In the genomic region with DNA sequence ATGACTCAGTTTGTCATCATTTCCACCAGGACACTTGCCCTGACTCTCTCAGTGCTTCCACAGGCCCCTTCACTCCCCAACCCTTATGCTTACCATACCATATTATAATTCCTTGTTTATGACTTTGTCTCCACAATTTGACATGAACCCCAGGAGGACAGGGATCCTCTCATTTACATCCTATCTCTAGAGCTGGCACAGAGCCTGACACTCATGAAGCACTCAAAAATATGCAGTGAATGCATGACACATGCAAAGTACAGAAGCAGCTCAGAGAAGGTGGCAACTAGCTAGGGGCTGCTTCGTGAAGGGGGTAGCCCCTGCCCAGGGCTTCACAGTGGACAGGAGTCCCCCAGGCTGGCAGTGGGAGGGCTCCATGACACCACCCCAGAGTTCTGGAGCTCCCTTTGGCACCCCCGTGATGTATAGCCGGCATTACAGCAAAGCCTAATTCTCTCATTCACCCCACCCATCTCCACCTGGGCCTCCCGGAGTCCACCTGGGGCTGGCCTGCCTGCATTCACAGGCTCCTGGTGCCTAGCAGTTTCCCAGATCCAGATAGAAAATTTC, we compare ENCODE assay signal across 30 cellular contexts.
"Had no signal": no experiment of that assay in that cellular context is flagged by ENCODE, and none has a peak within 500 bp of the region (broad histone marks: within the 10 kb centered on the region; RNA-seq: fewer than 3 reads in every experiment).

No MANE protein-coding gene starts in this region.

- H3K27ac Mint-ChIP-seq: activated CD4-positive, alpha-beta T cell treated with anti-CD3 and anti-CD28 coated beads, Interleukin-2, amount 10 ng/mL, durations not matched to agents 24 days and 14 days; activated CD8-positive, alpha-beta T cell treated with anti-CD3 and anti-CD28 coated beads for 36 hours; activated naive CD4-positive, alpha-beta T cell treated with anti-CD3 and anti-CD28 coated beads, Interleukin-2, amount 10 ng/mL, durations not matched to agents 7 days and 5 days; activated naive CD8-positive, alpha-beta T cell; activated naive CD8-positive, alpha-beta T cell treated with anti-CD3 and anti-CD28 coated beads, Interleukin-2, amount 50 U/mL, for 24 hours; activated T-helper 1 cell treated with anti-CD3 and anti-CD28 coated beads, Interleukin-12 subunit alpha, Interleukin-12 subunit beta, Interleukin-2, Interleukin-4 antibody, amounts not matched to agents 30 ng/mL and 10 ng/mL and 1 ng/mL, durations not matched to agents 14 hours and 24 hours and 36 hours; brain; T-helper 1 cell treated with Interleukin-12 subunit alpha and Interleukin-12 subunit beta and Interleukin-4 antibody, amounts not matched to agents 30 μg/mL and 1 μg/mL, for 36 hours; T-helper 2 cell treated with Interferon-gamma antibody and Interleukin-4, amounts not matched to agents 5 μg/mL and 100 μg/mL, for 36 hours had no signal

- H3K9me3 Mint-ChIP-seq: activated CD4-positive, alpha-beta T cell treated with anti-CD3 and anti-CD28 coated beads, Interleukin-2, amount 10 ng/mL, durations not matched to agents 24 days and 14 days; activated CD8-positive, alpha-beta T cell treated with anti-CD3 and anti-CD28 coated beads for 36 hours; activated naive CD4-positive, alpha-beta T cell treated with anti-CD3 and anti-CD28 coated beads, Interleukin-2, amount 10 ng/mL, durations not matched to agents 7 days and 5 days; activated naive CD8-positive, alpha-beta T cell treated with anti-CD3 and anti-CD28 coated beads, Interleukin-2, amount 50 U/mL, for 24 hours; activated T-cell treated with anti-CD3 and anti-CD28 coated beads, Interleukin-2, amount 50 U/mL, for 4 hours; activated T-helper 1 cell treated with anti-CD3 and anti-CD28 coated beads, Interleukin-12 subunit alpha, Interleukin-12 subunit beta, Interleukin-2, Interleukin-4 antibody, amounts not matched to agents 30 ng/mL and 10 ng/mL and 1 ng/mL, durations not matched to agents 14 hours and 24 hours and 36 hours; brain; T-helper 1 cell treated with Interleukin-12 subunit alpha and Interleukin-12 subunit beta and Interleukin-4 antibody, amounts not matched to agents 30 μg/mL and 1 μg/mL, for 36 hours; T-helper 2 cell treated with Interferon-gamma antibody and Interleukin-4, amounts not matched to agents 5 μg/mL and 100 μg/mL, for 36 hours had no signal

- H3K4me1 ChIP-seq: SJCRH30 had no signal

- DNase-seq: activated CD4-positive, alpha-beta T cell treated with anti-CD3 and anti-CD28 coated beads, Interleukin-2, amount 10 ng/mL, durations not matched to agents 24 days and 14 days; activated CD4-positive, alpha-beta T cell treated with anti-CD3 and anti-CD28 coated beads, Interleukin-2, amount 50 U/mL, for 4 hours; activated CD8-positive, alpha-beta T cell treated with anti-CD3 and anti-CD28 coated beads for 36 hours; activated gamma-delta T cell treated with Interleukin-2 at 50 U/mL for 16 hours; activated naive CD4-positive, alpha-beta T cell treated with anti-CD3 and anti-CD28 coated beads, Interleukin-2, amount 10 ng/mL, durations not matched to agents 7 days and 5 days; activated naive CD8-positive, alpha-beta T cell treated with anti-CD3 and anti-CD28 coated beads, Interleukin-2, amount 50 U/mL, for 24 hours; activated T-cell treated with anti-CD3 and anti-CD28 coated beads for 4 hours; activated T-cell treated with anti-CD3 and anti-CD28 coated beads, Interleukin-2, amount 50 U/mL, for 4 hours; anterior cingulate cortex; caudate nucleus; Kasumi-1; KG1; MG63; NCI-H1048; NCI-H1105 treated with DMSO at 0.1 percent for 48 hours; NCI-H1436; NCI-H1694; NCI-H1930; NCI-H2081 treated with DMSO at 0.1 percent for 48 hours; NCI-H226; NCI-H524 treated with DMSO at 0.1 percent for 48 hours; SHP77; SJCRH30 had no signal

- H3K4me3 Mint-ChIP-seq: activated CD4-positive, alpha-beta T cell treated with anti-CD3 and anti-CD28 coated beads, Interleukin-2, amount 10 ng/mL, durations not matched to agents 24 days and 14 days; activated CD8-positive, alpha-beta T cell treated with anti-CD3 and anti-CD28 coated beads for 36 hours; activated naive CD4-positive, alpha-beta T cell treated with anti-CD3 and anti-CD28 coated beads, Interleukin-2, amount 10 ng/mL, durations not matched to agents 7 days and 5 days; activated naive CD8-positive, alpha-beta T cell; activated naive CD8-positive, alpha-beta T cell treated with anti-CD3 and anti-CD28 coated beads, Interleukin-2, amount 50 U/mL, for 24 hours; activated T-cell treated with anti-CD3 and anti-CD28 coated beads, Interleukin-2, amount 50 U/mL, for 4 hours; activated T-helper 1 cell treated with anti-CD3 and anti-CD28 coated beads, Interleukin-12 subunit alpha, Interleukin-12 subunit beta, Interleukin-2, Interleukin-4 antibody, amounts not matched to agents 30 ng/mL and 10 ng/mL and 1 ng/mL, durations not matched to agents 14 hours and 24 hours and 36 hours; brain; T-helper 1 cell treated with Interleukin-12 subunit alpha and Interleukin-12 subunit beta and Interleukin-4 antibody, amounts not matched to agents 30 μg/mL and 1 μg/mL, for 36 hours; T-helper 2 cell treated with Interferon-gamma antibody and Interleukin-4, amounts not matched to agents 5 μg/mL and 100 μg/mL, for 36 hours had no signal

- H3K27ac ChIP-seq: SJCRH30, SK-N-MC had no signal

- H3K4me1 Mint-ChIP-seq: activated naive CD4-positive, alpha-beta T cell treated with anti-CD3 and anti-CD28 coated beads, Interleukin-2, amount 10 ng/mL, durations not matched to agents 7 days and 5 days; brain had no signal

- H3K9me3 ChIP-seq: MG63, SJCRH30 had no signal

- H3K36me3 Mint-ChIP-seq: activated naive CD4-positive, alpha-beta T cell treated with anti-CD3 and anti-CD28 coated beads, Interleukin-2, amount 10 ng/mL, durations not matched to agents 7 days and 5 days; activated naive CD8-positive, alpha-beta T cell; brain had no signal

- H3K4me3 ChIP-seq: MG63, SJCRH30, SK-N-MC had no signal

- H3K36me3 ChIP-seq: MG63, SJCRH30 had no signal

- H3K27me3 Mint-ChIP-seq: activated naive CD8-positive, alpha-beta T cell had no signal

- ATAC-seq: activated CD8-positive, alpha-beta T cell treated with anti-CD3 and anti-CD28 coated beads for 36 hours; activated naive CD8-positive, alpha-beta T cell treated with anti-CD3 and anti-CD28 coated beads, Interleukin-2, amount 50 U/mL, for 24 hours; activated T-cell treated with anti-CD3 and anti-CD28 coated beads, Interleukin-2, amount 50 U/mL, for 4 hours; Panc1 had no signal
